ENCODE assay signal across 8 cellular contexts in the genomic region with DNA sequence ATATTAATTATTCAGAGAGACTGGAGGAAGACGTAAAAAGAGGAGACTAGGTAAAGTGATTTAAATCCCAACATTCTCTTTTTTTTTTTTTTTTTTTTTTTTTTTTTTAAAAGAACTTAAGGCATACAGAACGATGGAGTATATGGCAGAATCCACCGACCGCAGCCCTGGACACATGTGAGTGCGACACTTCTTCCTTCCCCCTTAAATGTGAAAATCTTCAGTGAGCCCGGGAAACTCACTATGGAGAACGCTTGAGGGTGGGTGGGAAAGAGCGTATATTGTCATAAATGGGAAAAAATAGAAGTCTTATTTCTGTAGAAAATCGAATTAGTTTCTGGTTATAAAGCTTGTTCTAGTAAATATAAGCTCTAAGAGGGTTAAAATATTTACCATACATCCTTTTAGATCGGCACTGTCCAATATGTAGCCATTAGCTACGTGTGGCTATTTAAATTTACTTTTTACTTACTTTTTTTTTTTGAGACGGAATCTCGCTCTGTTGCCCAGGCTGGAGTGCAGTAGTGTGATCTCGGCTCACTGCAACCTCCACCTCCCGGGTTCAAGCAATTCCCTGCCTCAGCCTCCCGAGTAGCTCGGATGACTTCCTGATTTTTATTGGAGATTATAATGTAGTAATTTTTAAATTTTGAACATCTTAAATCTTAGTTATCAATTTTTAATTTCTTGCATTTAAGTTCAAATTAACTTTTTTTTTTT. TPM values are rescaled to one million over a fixed set of nuclear protein-coding genes. Genes with fewer than 3 reads are reported as not detected.
DNase-seq lines count a peak whose midpoint lies in the region; ATAC-seq and TF ChIP-seq lines count a peak whose summit lies in the region.

No MANE protein-coding gene starts in this region.

- CTCF ChIA-PET in activated B cell treated with CpG ODN at 0.5 μM for 24 hours (lab: Charles Lee) = interaction anchor here (3.3 kb wide), 1 partner anchor 265 kb away, joined by 11 read pairs; no protein-coding TSS in a partner anchor

- peak overlapping the region; percentile 41; the same call in 1 of the 2 replicates for H3K27ac ChIP-seq in Karpas-422 (ENCODE audit: low read length)

- peak overlapping the region; percentile 86 for H3K27ac Mint-ChIP-seq in activated B cell treated with CpG ODN at 0.5 μM for 24 hours
- H3K27ac Mint-ChIP-seq in osteocyte (ENCODE audit: unreplicated experiment) = peak overlapping the region; percentile 92

- H3K36me3 ChIP-seq in Karpas-422 (ENCODE audit: insufficient read depth, low read length) = peaks cover 37% of the 10 kb centered on the region; the same call in 1 of the 2 replicates

- ATAC-seq in activated B cell treated with CpG ODN at 0.5 μM for 24 hours (ENCODE audit: low read depth) (no peak), HG03108 (IDR thresholded peaks at IDR 0.05; ENCODE audit: unreplicated experiment) (no peak)

- H3K27me3 Mint-ChIP-seq in activated B cell treated with CpG ODN at 0.5 μM for 24 hours (peaks cover 1% of the 10 kb centered on the region), osteocyte (ENCODE audit: unreplicated experiment) (no peaks in the 10 kb centered on the region)

- peak overlapping the region; percentile 98 for H3K4me3 ChIP-seq in Karpas-422 (ENCODE audit: low read length)

- peaks cover 59% of the 10 kb centered on the region for H3K79me2 ChIP-seq in Karpas-422 (ENCODE audit: low read length)

- peak overlapping the region; percentile 69 for H3K4me2 ChIP-seq in Karpas-422 (ENCODE audit: low read depth, low read length, poor library complexity, severe bottlenecking)

- H3K4me1 Mint-ChIP-seq in activated B cell treated with CpG ODN at 0.5 μM for 24 hours = peaks cover 33% of the 10 kb centered on the region
- peaks cover 35% of the 10 kb centered on the region for H3K4me1 Mint-ChIP-seq in osteocyte (ENCODE audit: unreplicated experiment)

- H2AFZ ChIP-seq in Karpas-422 (ENCODE audit: low read length) = no peak overlapping the region

- peak overlapping the region; percentile 96 for H3K9ac ChIP-seq in Karpas-422 (ENCODE audit: low read length)

- H3K9me3 ChIP-seq in Karpas-422 (ENCODE audit: low read length) = no peaks in the 10 kb centered on the region

- DNase-seq in NCI-H526 (lab: John Stamatoyannopoulos, UW) (peak; percentile 27 to 37), NCI-H526 treated with DMSO at 0.1 percent for 48 hours (lab: John Stamatoyannopoulos, UW) (no peak), Karpas-422 (peak; percentile 75), activated B cell treated with CpG ODN at 0.5 μM for 24 hours (no peak), germinal center (ENCODE audit: low spot score) (peak; percentile 28), osteocyte (ENCODE audit: extremely low spot score, unreplicated experiment) (no peak), mesenteric fat pad (ENCODE audit: low spot score) (no peak)

- H3K4me3 Mint-ChIP-seq in activated B cell treated with CpG ODN at 0.5 μM for 24 hours (peak overlapping the region; percentile 91), osteocyte (ENCODE audit: unreplicated experiment) (peak overlapping the region; percentile 84)

- H3K27me3 ChIP-seq in Karpas-422 (ENCODE audit: low read length) = no peaks in the 10 kb centered on the region

- intact Hi-C loops in activated B cell treated with CpG ODN at 0.5 μM for 24 hours (cut with micrococcal nuclease) = loop anchor here (1.0 to 5.0 kb wide), 7 partner anchors 117 to 825 kb away; a partner anchor contains a TSS

- TF ChIP-seq CTCF in activated B cell treated with CpG ODN at 0.5 μM for 24 hours (IDR thresholded peaks at IDR 0.05) = no peak
- no peak for TF ChIP-seq CTCF in osteocyte (IDR thresholded peaks at IDR 0.05)

- no peaks in the 10 kb centered on the region for H3K9me2 ChIP-seq in Karpas-422 (replicated peaks; ENCODE audit: insufficient read depth, low read length)

- no peaks in the 10 kb centered on the region for H3K9me3 Mint-ChIP-seq in activated B cell treated with CpG ODN at 0.5 μM for 24 hours
- H3K9me3 Mint-ChIP-seq in osteocyte (ENCODE audit: unreplicated experiment) = peaks cover 3% of the 10 kb centered on the region

- POLR2A ChIA-PET in activated B cell treated with CpG ODN at 0.5 μM for 24 hours (lab: Charles Lee) = interaction anchor here (0.6 to 2.1 kb wide), 10 partner anchors 9 to 824 kb away, joined by 3 to 13 read pairs (median 4); a partner anchor contains a TSS

- H4K20me1 ChIP-seq in Karpas-422 (ENCODE audit: insufficient read depth, low read depth, low read length) = peaks cover 13% of the 10 kb centered on the region; the same call in 1 of the 2 replicates

- peaks cover 24% of the 10 kb centered on the region for H3K36me3 Mint-ChIP-seq in activated B cell treated with CpG ODN at 0.5 μM for 24 hours (ENCODE audit: low read depth)
- H3K36me3 Mint-ChIP-seq in osteocyte (ENCODE audit: unreplicated experiment) = peaks cover 13% of the 10 kb centered on the region

- H3K4me1 ChIP-seq in Karpas-422 (ENCODE audit: low read length) = peaks cover 31% of the 10 kb centered on the region

RNA-seq across cellular contexts. Expression of a gene that starts 0.9 kb away (rescaled TPM):
- 37.4 and 71.9 TPM in 2 replicates for total RNA-seq in Karpas-422 (2014; rRNA removed; shearing (Covaris generic); ENCODE audit: low replicate concordance)
- total RNA-seq in activated B cell treated with CpG ODN at 0.5 μM for 24 hours = 44.2 and 45.8 TPM in 2 replicates
- 58.7 and 60.9 TPM in 2 replicates for total RNA-seq in osteocyte
- total RNA-seq in mesenteric fat pad = 45.7 TPM

Comparison
In these comparisons a context has a peak if more than half of its experiments do, and no peak if none do; other contexts are left out.
1. DNase-seq: peak in NCI-H526 (2 of 2), Karpas-422 (single experiment) and germinal center (single experiment); none in NCI-H526 treated with DMSO at 0.1 percent for 48 hours (single experiment), activated B cell treated with CpG ODN at 0.5 μM for 24 hours (single experiment), osteocyte (single experiment) and mesenteric fat pad (single experiment).